In the genomic region with DNA sequence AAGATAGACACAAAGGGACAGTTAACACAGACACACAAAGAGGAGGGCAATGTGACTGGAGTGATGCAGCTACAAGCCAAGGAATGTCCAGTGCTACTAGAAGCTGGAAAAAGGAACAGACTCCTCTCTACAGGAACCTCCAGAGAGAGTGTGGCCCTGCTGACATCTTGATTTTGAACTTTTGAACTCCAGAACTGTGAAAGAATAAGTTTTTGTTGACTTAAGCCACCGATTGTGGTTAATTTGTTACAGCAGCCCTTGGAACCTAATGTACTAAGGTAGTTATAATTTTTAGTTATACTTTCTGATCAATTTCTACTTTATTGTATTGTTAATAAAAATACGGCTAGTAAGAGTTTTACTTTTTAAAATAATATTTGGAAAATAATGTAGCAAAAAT, we compare ENCODE assay signal across 27 cellular contexts.
"Had no signal": no experiment of that assay in that cellular context is flagged by ENCODE, and none has a peak within 500 bp of the region (broad histone marks: within the 10 kb centered on the region; RNA-seq: fewer than 3 reads in every experiment).

No MANE protein-coding gene starts in this region.

- DNase-seq: central memory CD4-positive, alpha-beta T cell; effector memory CD4-positive, alpha-beta T cell; foreskin fibroblast; hippocampal formation; kidney glomerular epithelial cell; left lung; lower lobe of right lung; naive thymus-derived CD4-positive, alpha-beta T cell; nucleus accumbens; ovary; right cardiac atrium; stimulated activated CD4-positive, alpha-beta T cell treated with anti-CD3 and anti-CD28 coated beads, Interleukin-4, amount 100 ng/mL, for 1 hour; stimulated activated CD8-positive, alpha-beta memory T cell treated with anti-CD3 and anti-CD28 coated beads, Interleukin-4, amount 100 ng/mL, for 48 hours; stimulated activated naive CD8-positive, alpha-beta T cell treated with anti-CD3 and anti-CD28 coated beads, Interleukin-15, Interleukin-2, amounts not matched to agents 100 U/mL and 50 U/mL, for 24 hours; thyroid gland had no signal

- H3K4me1 Mint-ChIP-seq: mesothelial cell of epicardium; neural progenitor cell; stimulated activated effector memory CD8-positive, alpha-beta T cell treated with anti-CD3 and anti-CD28 coated beads, Interleukin-12 subunit alpha, Interleukin-12 subunit beta, amount 100 ng/mL, for 72 hours had no signal

- H3K9ac ChIP-seq: neural progenitor cell had no signal

- H3K27ac Mint-ChIP-seq: memory B cell; mesothelial cell of epicardium; naive thymus-derived CD4-positive, alpha-beta T cell; neural progenitor cell; progenitor cell of endocrine pancreas; stimulated activated effector memory CD8-positive, alpha-beta T cell treated with anti-CD3 and anti-CD28 coated beads, Interleukin-12 subunit alpha, Interleukin-12 subunit beta, amount 100 ng/mL, for 72 hours; type B pancreatic cell had no signal

- H3K27me3 Mint-ChIP-seq: memory B cell; naive thymus-derived CD4-positive, alpha-beta T cell; progenitor cell of endocrine pancreas; type B pancreatic cell had no signal

- FAIRE-seq: endometrium, islet of Langerhans had no signal

- ATAC-seq: esophagus mucosa; gastroesophageal sphincter; left lung; lower lobe of right lung; naive thymus-derived CD4-positive, alpha-beta T cell; right cardiac atrium; stimulated activated effector memory CD8-positive, alpha-beta T cell treated with anti-CD3 and anti-CD28 coated beads, Interleukin-12 subunit alpha, Interleukin-12 subunit beta, amount 100 ng/mL, for 72 hours; stimulated activated naive CD8-positive, alpha-beta T cell treated with anti-CD3 and anti-CD28 coated beads, Interleukin-15, Interleukin-2, amounts not matched to agents 100 U/mL and 50 U/mL, for 24 hours had no signal

- H3K27ac ChIP-seq: gastroesophageal sphincter, left lung, lower lobe of right lung, neural progenitor cell, ovary, suprapubic skin, thyroid gland, vagina had no signal

- H3K4me3 ChIP-seq: gastroesophageal sphincter, left lung, lower lobe of right lung, neural progenitor cell, ovary, suprapubic skin, thyroid gland, vagina had no signal

- H3K9me3 Mint-ChIP-seq: memory B cell; naive thymus-derived CD4-positive, alpha-beta T cell; neural progenitor cell; stimulated activated effector memory CD8-positive, alpha-beta T cell treated with anti-CD3 and anti-CD28 coated beads, Interleukin-12 subunit alpha, Interleukin-12 subunit beta, amount 100 ng/mL, for 72 hours; type B pancreatic cell had no signal

- H3K9me3 ChIP-seq: gastroesophageal sphincter, left lung, lower lobe of right lung, ovary, suprapubic skin, thyroid gland, vagina had no signal

- H2AFZ ChIP-seq: neural progenitor cell had no signal

- H3K36me3 ChIP-seq: left lung, neural progenitor cell, ovary had no signal

- H3K4me1 ChIP-seq: gastroesophageal sphincter, left lung, neural progenitor cell, suprapubic skin, thyroid gland, vagina had no signal

- H3K27me3 ChIP-seq: gastroesophageal sphincter, left lung, neural progenitor cell, ovary, suprapubic skin, thyroid gland, vagina had no signal

- H3K4me2 ChIP-seq: neural progenitor cell had no signal

- H3K36me3 Mint-ChIP-seq: neural progenitor cell; stimulated activated effector memory CD8-positive, alpha-beta T cell treated with anti-CD3 and anti-CD28 coated beads, Interleukin-12 subunit alpha, Interleukin-12 subunit beta, amount 100 ng/mL, for 72 hours had no signal

- H3K4me3 Mint-ChIP-seq: memory B cell; mesothelial cell of epicardium; naive thymus-derived CD4-positive, alpha-beta T cell; neural progenitor cell; stimulated activated effector memory CD8-positive, alpha-beta T cell treated with anti-CD3 and anti-CD28 coated beads, Interleukin-12 subunit alpha, Interleukin-12 subunit beta, amount 100 ng/mL, for 72 hours; type B pancreatic cell had no signal
